ENCODE assay signal across 14 cellular contexts in genomic region chr21:29382029-29382654, GRCh38.
DNase-seq lines count a peak whose midpoint lies in the region; ATAC-seq, FAIRE-seq and TF ChIP-seq lines count a peak whose summit lies in the region.
"Had no signal": no experiment of that assay in that cellular context is flagged by ENCODE, and none has a peak within 500 bp of the region (broad histone marks: within the 10 kb centered on the region; RNA-seq: fewer than 3 reads in every experiment).

No MANE protein-coding gene starts in this region.

- H3K4me3 ChIP-seq in bronchial epithelial cell (ENCODE audit: low read depth, low read length) (no peak overlapping the region), lower lobe of right lung (no peak overlapping the region)
- H3K4me3 ChIP-seq: tibial nerve had no signal

- H3K4me1 ChIP-seq in lower lobe of right lung = no peaks in the 10 kb centered on the region
- H3K4me1 ChIP-seq: tibial nerve had no signal

- no peak overlapping the region for H3K27ac ChIP-seq in lower lobe of right lung
- H3K27ac ChIP-seq: C4-2B, KMS-11, tibial nerve had no signal

- ATAC-seq in lower lobe of right lung (peak; percentile 56 to 72), left ventricle myocardium superior (no peak)

- H3K9me3 ChIP-seq in lower lobe of right lung = no peaks in the 10 kb centered on the region
- H3K9me3 ChIP-seq: tibial nerve had no signal

- H3K36me3 ChIP-seq in bronchial epithelial cell (ENCODE audit: control insufficient read depth, insufficient read depth, low read length) = no peaks in the 10 kb centered on the region
- H3K36me3 ChIP-seq in lower lobe of right lung = no peaks in the 10 kb centered on the region
- H3K36me3 ChIP-seq: tibial nerve had no signal

- peak; percentile 65 for DNase-seq in AG08395 (ENCODE audit: low spot score)
- peak; percentile 76 for DNase-seq in HT1080 (ENCODE audit: low read depth)
- peak; percentile 82 for DNase-seq in bronchial epithelial cell (ENCODE audit: low read depth)
- DNase-seq in lower lobe of right lung = no peak
- no peak for DNase-seq in left ventricle myocardium superior
- no peak for DNase-seq in DMS114 treated with DMSO at 0.1 percent for 48 hours (lab: John Stamatoyannopoulos, UW; ENCODE audit: unreplicated experiment)
- DNase-seq in MV-4-11 (lab: John Stamatoyannopoulos, UW) = no peak
- no peak for DNase-seq in NCI-H1105 treated with DMSO at 0.1 percent for 48 hours (lab: John Stamatoyannopoulos, UW)
- DNase-seq: activated CD4-positive, alpha-beta T cell treated with anti-CD3 and anti-CD28 coated beads, Interleukin-2, amount 50 U/mL, for 48 hours; activated naive CD4-positive, alpha-beta T cell treated with anti-CD3 and anti-CD28 coated beads, Interleukin-2, amount 10 ng/mL, durations not matched to agents 7 days and 5 days; NCI-H510A had no signal

- intact Hi-C loops in lower lobe of right lung (cut with DNase I) = no loop called here
- intact Hi-C loops in left ventricle myocardium superior (cut with micrococcal nuclease) = no loop called here

- H3K27me3 ChIP-seq in bronchial epithelial cell (ENCODE audit: control insufficient read depth, insufficient read depth, low read length) (no peaks in the 10 kb centered on the region), lower lobe of right lung (ENCODE audit: low read depth) (no peaks in the 10 kb centered on the region)
- H3K27me3 ChIP-seq: tibial nerve had no signal

- TF ChIP-seq CTCF in bronchial epithelial cell (IDR thresholded peaks at IDR 0.05; ENCODE audit: insufficient read depth, low read length, severe bottlenecking) (no peak), lower lobe of right lung (IDR thresholded peaks at IDR 0.05) (no peak)

- FAIRE-seq in bronchial epithelial cell (lab: Jason Lieb, UNC) = no peak

Comparison
In these comparisons a context has a peak if more than half of its experiments do, and no peak if none do; other contexts are left out.
1. DNase-seq: peak in AG08395 (single experiment), HT1080 (single experiment) and bronchial epithelial cell (single experiment); none in lower lobe of right lung (single experiment), left ventricle myocardium superior (single experiment), DMS114 treated with DMSO at 0.1 percent for 48 hours (single experiment), MV-4-11 (single experiment) and NCI-H1105 treated with DMSO at 0.1 percent for 48 hours (single experiment).